In the genomic region with DNA sequence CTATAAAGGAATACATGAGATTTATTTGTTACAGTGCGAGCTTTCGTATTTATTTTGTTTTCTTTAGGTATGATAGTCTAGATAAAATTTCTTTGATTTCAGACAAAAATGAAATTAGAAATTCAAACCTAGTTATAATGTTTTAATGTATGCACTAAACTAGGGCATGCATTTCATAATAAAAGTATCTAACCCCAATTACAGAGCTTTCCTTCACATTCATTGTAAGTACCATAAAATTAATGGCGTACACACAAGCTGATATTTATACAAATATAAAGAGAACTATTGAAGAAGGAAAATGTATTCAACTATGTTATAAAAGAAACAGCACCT, we compare ENCODE assay signal across 9 cellular contexts.
DNase-seq lines count a peak whose midpoint lies in the region; ATAC-seq, FAIRE-seq and TF ChIP-seq lines count a peak whose summit lies in the region.
"Had no signal": no experiment of that assay in that cellular context is flagged by ENCODE, and none has a peak within 500 bp of the region (broad histone marks: within the 10 kb centered on the region; RNA-seq: fewer than 3 reads in every experiment).

No MANE protein-coding gene starts in this region.

- peaks cover 9% of the 10 kb centered on the region for H3K4me1 Mint-ChIP-seq in CD4-positive, alpha-beta T cell (ENCODE audit: low read depth)
- H3K4me1 Mint-ChIP-seq in brain: peaks cover 20% of the 10 kb centered on the region
- peaks cover 10% of the 10 kb centered on the region for H3K4me1 Mint-ChIP-seq in nephron

- FAIRE-seq in RCC 7860 (lab: Jason Lieb, UNC): no peak

- CTCF ChIA-PET in CD4-positive, alpha-beta T cell (lab: Charles Lee): interaction anchor here (0.7 to 1.7 kb wide), 9 partner anchors 9 to 747 kb away, joined by 3 to 7 read pairs (median 5); no protein-coding TSS in a partner anchor

- no peak for ATAC-seq in CD4-positive, alpha-beta T cell (ENCODE audit: poor library complexity)

- no peak for DNase-seq in CD4-positive, alpha-beta T cell
- no peak for DNase-seq in kidney tubule cell (ENCODE audit: low spot score)
- DNase-seq in NCI-H187 treated with DMSO at 0.1 percent for 48 hours (lab: John Stamatoyannopoulos, UW): no peak
- no peak for DNase-seq in RCC 7860 (ENCODE audit: low spot score)
- no peak for DNase-seq in NCI-H526 treated with DMSO at 0.1 percent for 48 hours (lab: John Stamatoyannopoulos, UW)

- peaks cover 8% of the 10 kb centered on the region for H3K27me3 ChIP-seq in CD4-positive, alpha-beta T cell (ENCODE audit: control insufficient read depth, insufficient read depth, low read length)

- no peak overlapping the region for H3K27ac Mint-ChIP-seq in CD4-positive, alpha-beta T cell
- peak overlapping the region in 3 of 5 experiments; percentile 29 to 81 (median 50) for H3K27ac Mint-ChIP-seq in brain
- peak overlapping the region in 2 of 3 experiments; percentile 21 to 35 for H3K27ac Mint-ChIP-seq in nephron
- H3K27ac Mint-ChIP-seq: GM23338 had no signal

- intact Hi-C loops in CD4-positive, alpha-beta T cell (cut with DNase I, micrococcal nuclease): loop anchor here (5.0 kb wide), 3 partner anchors 308 to 1077 kb away; no protein-coding TSS in a partner anchor

- peaks cover 25% of the 10 kb centered on the region for H3K27me3 Mint-ChIP-seq in CD4-positive, alpha-beta T cell
- H3K27me3 Mint-ChIP-seq in brain (peaks cover 3% of the 10 kb centered on the region), nephron (ENCODE audit: low read depth) (peaks cover 8% of the 10 kb centered on the region)

- H3K36me3 Mint-ChIP-seq in CD4-positive, alpha-beta T cell (ENCODE audit: low read depth): no peaks in the 10 kb centered on the region
- no peaks in the 10 kb centered on the region for H3K36me3 Mint-ChIP-seq in brain
- H3K36me3 Mint-ChIP-seq in nephron (ENCODE audit: low read depth): no peaks in the 10 kb centered on the region

- no peaks in the 10 kb centered on the region for H3K9me3 ChIP-seq in CD4-positive, alpha-beta T cell (ENCODE audit: control insufficient read depth, low read length)

- POLR2A ChIA-PET in CD4-positive, alpha-beta T cell (lab: Charles Lee): interaction anchor here (0.7 kb wide), 1 partner anchor 9 kb away, joined by 3 read pairs; no protein-coding TSS in a partner anchor

- H3K4me3 Mint-ChIP-seq in CD4-positive, alpha-beta T cell: peak overlapping the region; percentile 73
- H3K4me3 Mint-ChIP-seq in brain: peak overlapping the region in 3 of 5 experiments; percentile 60 to 71 (median 62)
- peak overlapping the region in 1 of 3 experiments; percentile 75 for H3K4me3 Mint-ChIP-seq in nephron

- peak; percentile 45 for TF ChIP-seq CTCF in CD4-positive, alpha-beta T cell (IDR thresholded peaks at IDR 0.05)
- peak; percentile 43 for TF ChIP-seq CTCF in LNCAP (IDR thresholded peaks at IDR 0.05)
- TF ChIP-seq CTCF in brain (conservative IDR thresholded peaks at IDR 0.05): no peak
- peak in 1 of 3 experiments; percentile 28 for TF ChIP-seq CTCF in nephron (IDR thresholded peaks at IDR 0.05; ENCODE audit: unreplicated experiment in 3 of 3)

- no peak overlapping the region for H3K27ac ChIP-seq in CD4-positive, alpha-beta T cell (ENCODE audit: low read depth, low read length)

- H3K9me3 Mint-ChIP-seq in CD4-positive, alpha-beta T cell: no peaks in the 10 kb centered on the region
- H3K9me3 Mint-ChIP-seq in brain (peaks cover 0 to 6% (median 0%) of the 10 kb centered on the region in 5 experiments), nephron (no peaks in the 10 kb centered on the region)
- H3K9me3 Mint-ChIP-seq: GM23338 had no signal

Comparison
In these comparisons a context has a peak if more than half of its experiments do, and no peak if none do; other contexts are left out.
1. CTCF ChIP-seq: peak in CD4-positive, alpha-beta T cell (single experiment) and LNCAP (single experiment); none in brain (0 of 2).